In the genomic region with DNA sequence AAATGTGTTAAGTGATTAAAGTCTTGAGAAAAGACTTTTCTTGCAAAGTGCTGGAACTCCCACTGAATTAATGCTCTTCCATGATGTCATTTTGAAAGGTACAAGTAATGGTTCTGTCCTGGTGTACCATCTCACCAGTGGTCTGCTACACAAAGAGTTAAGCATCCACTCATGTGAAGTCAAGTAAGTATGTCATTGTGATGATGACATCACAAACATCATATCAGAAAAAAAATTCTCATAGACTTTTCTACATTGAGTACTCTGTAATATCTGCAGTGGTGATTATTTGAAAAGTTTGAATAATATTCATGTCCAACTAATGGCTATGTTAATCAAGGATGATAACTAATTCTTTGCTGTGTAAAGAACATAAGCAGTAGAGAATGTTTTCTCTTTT, we compare ENCODE assay signal across 31 cellular contexts.
"Had no signal": no experiment of that assay in that cellular context is flagged by ENCODE, and none has a peak within 500 bp of the region (broad histone marks: within the 10 kb centered on the region; RNA-seq: fewer than 3 reads in every experiment).

No MANE protein-coding gene starts in this region.

- H3K9ac ChIP-seq: neural progenitor cell, parathyroid adenoma had no signal

- H3K36me3 ChIP-seq: ovary had no signal

- DNase-seq: naive thymus-derived CD4-positive, alpha-beta T cell; natural killer cell; occipital lobe; ovary; posterior cingulate gyrus; psoas muscle; right cardiac atrium; spleen; stimulated activated CD4-positive, alpha-beta T cell treated with anti-CD3 and anti-CD28 coated beads, Interleukin-12 subunit alpha, Interleukin-12 subunit beta, amount 100 ng/mL, for 4 hours; stimulated activated CD4-positive, alpha-beta T cell treated with anti-CD3 and anti-CD28 coated beads, Interleukin-1b, Interleukin-23, amount 100 ng/mL, for 48 hours; stimulated activated CD4-positive, alpha-beta T cell treated with anti-CD3 and anti-CD28 coated beads, Interleukin-4, amount 100 ng/mL, for 1 hour; stimulated activated CD4-positive, alpha-beta T cell treated with anti-CD3 and anti-CD28 coated beads, Interleukin-4, amount 100 ng/mL, for 4 hours; stimulated activated CD8-positive, alpha-beta memory T cell treated with anti-CD3 and anti-CD28 coated beads, Interleukin-4, amount 100 ng/mL, for 48 hours; stimulated activated naive CD4-positive, alpha-beta T cell; stimulated activated naive CD8-positive, alpha-beta T cell treated with anti-CD3 and anti-CD28 coated beads, Interleukin-15, amount 100 ng/mL, for 72 hours; stimulated activated naive CD8-positive, alpha-beta T cell treated with anti-CD3 and anti-CD28 coated beads, Interleukin-15, Interleukin-2, amounts not matched to agents 100 U/mL and 50 U/mL, for 24 hours; substantia nigra; testis; tibial artery; transverse colon; upper lobe of left lung had no signal

- H3K4me1 ChIP-seq: neural progenitor cell, parathyroid adenoma, psoas muscle, spleen, suprapubic skin, testis, tibial artery, transverse colon, upper lobe of left lung had no signal

- FAIRE-seq: urothelium cell line had no signal

- H3K9me3 ChIP-seq: ovary, psoas muscle, suprapubic skin, testis, tibial artery, transverse colon, upper lobe of left lung had no signal

- ATAC-seq: naive thymus-derived CD4-positive, alpha-beta T cell; natural killer cell; psoas muscle; right cardiac atrium; sciatic nerve; stimulated activated memory B cell treated with anti-CD40 and anti-IgM and Interleukin-4, amounts not matched to agents 10 μg/mL and 1 μg/mL and 100 μg/mL, for 72 hours; stimulated activated naive CD8-positive, alpha-beta T cell treated with anti-CD3 and anti-CD28 coated beads, Interleukin-15, amount 100 ng/mL, for 72 hours; stimulated activated naive CD8-positive, alpha-beta T cell treated with anti-CD3 and anti-CD28 coated beads, Interleukin-15, Interleukin-2, amounts not matched to agents 100 U/mL and 50 U/mL, for 24 hours had no signal

- H3K27me3 ChIP-seq: neural progenitor cell, ovary, spleen, suprapubic skin, testis, tibial artery, transverse colon, upper lobe of left lung had no signal

- H3K27ac Mint-ChIP-seq: natural killer cell; nephron; neural progenitor cell; progenitor cell of endocrine pancreas; stimulated activated memory B cell treated with anti-CD40 and anti-IgM and Interleukin-4, amounts not matched to agents 10 μg/mL and 1 μg/mL and 100 μg/mL, for 72 hours; stimulated activated naive CD8-positive, alpha-beta T cell treated with anti-CD3 and anti-CD28 coated beads, Interleukin-15, amount 100 ng/mL, for 72 hours had no signal

- H3K9me3 Mint-ChIP-seq: natural killer cell, nephron, neural progenitor cell had no signal

- H3K79me2 ChIP-seq: parathyroid adenoma had no signal

- H2AFZ ChIP-seq: neural progenitor cell, parathyroid adenoma had no signal

- H3K4me3 Mint-ChIP-seq: naive thymus-derived CD4-positive, alpha-beta T cell; natural killer cell; nephron; neural progenitor cell; stimulated activated memory B cell treated with anti-CD40 and anti-IgM and Interleukin-4, amounts not matched to agents 10 μg/mL and 1 μg/mL and 100 μg/mL, for 72 hours; stimulated activated naive CD8-positive, alpha-beta T cell treated with anti-CD3 and anti-CD28 coated beads, Interleukin-15, amount 100 ng/mL, for 72 hours had no signal

- H3K4me3 ChIP-seq: neural progenitor cell, ovary, psoas muscle, skin epidermis, smooth muscle cell, spleen, suprapubic skin, testis, tibial artery, transverse colon, upper lobe of left lung had no signal

- H3K4me1 Mint-ChIP-seq: naive thymus-derived CD4-positive, alpha-beta T cell; natural killer cell; nephron; neural progenitor cell; stimulated activated memory B cell treated with anti-CD40 and anti-IgM and Interleukin-4, amounts not matched to agents 10 μg/mL and 1 μg/mL and 100 μg/mL, for 72 hours; stimulated activated naive CD8-positive, alpha-beta T cell treated with anti-CD3 and anti-CD28 coated beads, Interleukin-15, amount 100 ng/mL, for 72 hours had no signal

- H3K27me3 Mint-ChIP-seq: naive thymus-derived CD4-positive, alpha-beta T cell; progenitor cell of endocrine pancreas; stimulated activated memory B cell treated with anti-CD40 and anti-IgM and Interleukin-4, amounts not matched to agents 10 μg/mL and 1 μg/mL and 100 μg/mL, for 72 hours; stimulated activated naive CD8-positive, alpha-beta T cell treated with anti-CD3 and anti-CD28 coated beads, Interleukin-15, amount 100 ng/mL, for 72 hours had no signal

- H3K4me2 ChIP-seq: neural progenitor cell, smooth muscle cell had no signal

- H3K27ac ChIP-seq: neural progenitor cell, ovary, parathyroid adenoma, psoas muscle, skin epidermis, spleen, suprapubic skin, testis, tibial artery, transverse colon, upper lobe of left lung had no signal
